23 cellular contexts compared by ENCODE assay signal in genomic region chr10:112613620-112614019, GRCh38.
DNase-seq lines count a peak whose midpoint lies in the region; ATAC-seq and TF ChIP-seq lines count a peak whose summit lies in the region.
"Had no signal": no experiment of that assay in that cellular context is flagged by ENCODE, and none has a peak within 500 bp of the region (broad histone marks: within the 10 kb centered on the region; RNA-seq: fewer than 3 reads in every experiment).

No MANE protein-coding gene starts in this region.

- H3K36me3 ChIP-seq in right atrium auricular region: no peaks in the 10 kb centered on the region

- H3K4me1 ChIP-seq in right atrium auricular region: no peaks in the 10 kb centered on the region
- H3K4me1 ChIP-seq: Caco-2 had no signal

- ATAC-seq in Right ventricle myocardium superior (ENCODE audit: poor library complexity) (peak; percentile 95), left ventricle myocardium superior (peak; percentile 91), HG03159 (IDR thresholded peaks at IDR 0.05; ENCODE audit: unreplicated experiment) (no peak)
- ATAC-seq: A549; CD8-positive, alpha-beta T cell had no signal

- DNase-seq in Right ventricle myocardium superior (peak; percentile 49), right atrium auricular region (ENCODE audit: low spot score) (no peak), NCI-H510A treated with DMSO at 0.1 percent for 48 hours (lab: John Stamatoyannopoulos, UW) (peak; percentile 81), left ventricle myocardium superior (peak; percentile 50), GM10266 (ENCODE audit: extremely low spot score) (no peak)
- DNase-seq in activated CD4-positive, alpha-beta T cell treated with anti-CD3 and anti-CD28 coated beads for 4 hours: no peak
- DNase-seq: Caco-2; CD8-positive, alpha-beta T cell; DMS79 treated with DMSO at 0.1 percent for 48 hours; GF-D8; NCI-H1048; NCI-H1417; NCI-H187; NCI-H2081 treated with DMSO at 0.1 percent for 48 hours; NCI-H526; NCI-H82; NK-92 treated with Interleukin-12 subunit alpha and Interleukin-12 subunit beta, amount 100 ng/mL, for 24 hours; PC-9; SHP77 had no signal

- no peak overlapping the region for H3K27ac ChIP-seq in right atrium auricular region
- H3K27ac ChIP-seq: A549, C4-2B, PC-9, SK-N-MC had no signal

- intact Hi-C loops in Right ventricle myocardium superior (cut with DNase I) (no loop called here), left ventricle myocardium superior (cut with micrococcal nuclease) (no loop called here)

- peaks cover 0 to 15% of the 10 kb centered on the region in 2 donors for H3K9me3 ChIP-seq in right atrium auricular region

- no peak overlapping the region for H3K4me3 ChIP-seq in right atrium auricular region
- H3K4me3 ChIP-seq: A549, PC-9, SK-N-MC had no signal

- H3K27me3 ChIP-seq in right atrium auricular region: no peaks in the 10 kb centered on the region

- TF ChIP-seq CTCF in right atrium auricular region (IDR thresholded peaks at IDR 0.05) (no peak), GM10266 (IDR thresholded peaks at IDR 0.05; ENCODE audit: control insufficient read depth, insufficient read depth, low read depth, missing control alignments) (no peak)

Comparison
In these comparisons a context has a peak if more than half of its experiments do, and no peak if none do; other contexts are left out.
1. DNase-seq: peak in Right ventricle myocardium superior (single experiment), NCI-H510A treated with DMSO at 0.1 percent for 48 hours (single experiment) and left ventricle myocardium superior (single experiment); none in right atrium auricular region (single experiment), activated CD4-positive, alpha-beta T cell treated with anti-CD3 and anti-CD28 coated beads for 4 hours (0 of 2) and GM10266 (single experiment).